In genomic region chr12:47551426-47551851, GRCh38 we compare ENCODE assay signal across 18 cellular contexts.
A peak's percentile ranks its signal among the peaks of the same experiment; 100 is the strongest.
DNase-seq lines count a peak whose midpoint lies in the region; ATAC-seq and TF ChIP-seq lines count a peak whose summit lies in the region.
"Had no signal": no experiment of that assay in that cellular context is flagged by ENCODE, and none has a peak within 500 bp of the region (broad histone marks: within the 10 kb centered on the region; RNA-seq: fewer than 3 reads in every experiment).

No MANE protein-coding gene starts in this region.

- H3K36me3 Mint-ChIP-seq in activated naive CD8-positive, alpha-beta T cell treated with anti-CD3 and anti-CD28 coated beads for 36 hours = peaks cover 11% of the 10 kb centered on the region

- H3K9me3 ChIP-seq in right cardiac atrium (ENCODE audit: control insufficient read depth, low read length) (peaks cover 4% of the 10 kb centered on the region), sigmoid colon (peaks cover 0 to 11% (median 5%) of the 10 kb centered on the region in 4 donors)

- H3K4me3 ChIP-seq in right cardiac atrium (ENCODE audit: low read length) (no peak overlapping the region), sigmoid colon (no peak overlapping the region)
- H3K4me3 ChIP-seq: smooth muscle cell, tibial artery had no signal

- H3K4me1 ChIP-seq in right cardiac atrium (ENCODE audit: control insufficient read depth, insufficient read depth, low read length) (no peaks in the 10 kb centered on the region), sigmoid colon (peaks cover 0 to 55% (median 39%) of the 10 kb centered on the region in 4 donors)
- H3K4me1 ChIP-seq: tibial artery had no signal

- TF ChIP-seq EP300 in sigmoid colon (IDR thresholded peaks at IDR 0.05) = peak; percentile 36 to 93 (median 82)

- ATAC-seq in right cardiac atrium (peak; percentile 94 to 96), HG03175 (IDR thresholded peaks at IDR 0.05; ENCODE audit: unreplicated experiment) (no peak)
- ATAC-seq: activated CD8-positive, alpha-beta T cell treated with anti-CD3 and anti-CD28 coated beads for 36 hours had no signal

- peak; percentile 26 for DNase-seq in DMS53 (lab: John Stamatoyannopoulos, UW)
- DNase-seq in DMS53 treated with DMSO at 0.1 percent for 48 hours (lab: John Stamatoyannopoulos, UW; ENCODE audit: unreplicated experiment) = no peak
- peak; percentile 44 for DNase-seq in astrocyte of the hippocampus (ENCODE audit: low read depth, low spot score)
- DNase-seq in right cardiac atrium = peak in 2 of 3 donors; percentile 51 to 52
- no peak for DNase-seq in sigmoid colon
- no peak for DNase-seq in activated effector memory CD4-positive, alpha-beta T cell treated with anti-CD3 and anti-CD28 coated beads, Interleukin-2, amount 50 U/mL, for 16 hours
- no peak for DNase-seq in activated naive CD8-positive, alpha-beta T cell treated with anti-CD3 and anti-CD28 coated beads for 36 hours
- DNase-seq: activated CD8-positive, alpha-beta T cell treated with anti-CD3 and anti-CD28 coated beads for 36 hours; dermis blood vessel endothelial cell; DMS79 treated with DMSO at 0.1 percent for 48 hours; hippocampal formation; NCI-H1694; T-helper 9 cell; tibial artery had no signal

- H3K9me3 Mint-ChIP-seq in activated naive CD8-positive, alpha-beta T cell treated with anti-CD3 and anti-CD28 coated beads for 36 hours = peaks cover 15% of the 10 kb centered on the region

- WGBS in right cardiac atrium = 42% methylated on average over 3 of the region's 3 CpGs
- 61 to 66% methylated on average over 3 of the region's 3 CpGs for WGBS in sigmoid colon, 2 donors

- no peak overlapping the region for H3K27ac Mint-ChIP-seq in activated naive CD8-positive, alpha-beta T cell treated with anti-CD3 and anti-CD28 coated beads for 36 hours
- H3K27ac Mint-ChIP-seq: activated CD8-positive, alpha-beta T cell treated with anti-CD3 and anti-CD28 coated beads for 36 hours; activated naive CD8-positive, alpha-beta T cell had no signal

- H3K4me1 Mint-ChIP-seq in activated naive CD8-positive, alpha-beta T cell treated with anti-CD3 and anti-CD28 coated beads for 36 hours = peaks cover 21% of the 10 kb centered on the region

- no peaks in the 10 kb centered on the region for H3K27me3 Mint-ChIP-seq in activated naive CD8-positive, alpha-beta T cell treated with anti-CD3 and anti-CD28 coated beads for 36 hours
- H3K27me3 Mint-ChIP-seq: activated CD8-positive, alpha-beta T cell treated with anti-CD3 and anti-CD28 coated beads for 36 hours; activated naive CD8-positive, alpha-beta T cell had no signal

- intact Hi-C loops in right cardiac atrium (cut with DNase I) (no loop called here), sigmoid colon (cut with DNase I) (loop anchor here (5.0 kb wide), 3 partner anchors 174 to 464 kb away; no protein-coding TSS in a partner anchor)

- TF ChIP-seq CTCF in sigmoid colon (IDR thresholded peaks at IDR 0.05) = no peak

- H3K27ac ChIP-seq in right cardiac atrium (ENCODE audit: low read length) (no peak overlapping the region), sigmoid colon (peak overlapping the region in 3 of 4 donors; percentile 77 to 86 (median 84))
- H3K27ac ChIP-seq: 22Rv1, tibial artery had no signal

- TF ChIP-seq POLR2A in sigmoid colon (IDR thresholded peaks at IDR 0.05) = no peak

- H3K4me3 Mint-ChIP-seq in activated naive CD8-positive, alpha-beta T cell treated with anti-CD3 and anti-CD28 coated beads for 36 hours = no peak overlapping the region
- H3K4me3 Mint-ChIP-seq: activated CD8-positive, alpha-beta T cell treated with anti-CD3 and anti-CD28 coated beads for 36 hours; activated naive CD8-positive, alpha-beta T cell had no signal

- no peaks in the 10 kb centered on the region for H3K36me3 ChIP-seq in sigmoid colon
- H3K36me3 ChIP-seq: tibial artery had no signal

- no peaks in the 10 kb centered on the region for H3K27me3 ChIP-seq in right cardiac atrium (ENCODE audit: control insufficient read depth, insufficient read depth)
- no peaks in the 10 kb centered on the region for H3K27me3 ChIP-seq in sigmoid colon
- H3K27me3 ChIP-seq: tibial artery had no signal

Comparison
In these comparisons a context has a peak if more than half of its experiments do, and no peak if none do; other contexts are left out.
1. DNase-seq: peak in DMS53 (single experiment), astrocyte of the hippocampus (single experiment) and right cardiac atrium (2 of 3); none in DMS53 treated with DMSO at 0.1 percent for 48 hours (single experiment), sigmoid colon (single experiment), activated effector memory CD4-positive, alpha-beta T cell treated with anti-CD3 and anti-CD28 coated beads, Interleukin-2, amount 50 U/mL, for 16 hours (single experiment) and activated naive CD8-positive, alpha-beta T cell treated with anti-CD3 and anti-CD28 coated beads for 36 hours (single experiment).